15 cellular contexts compared by ENCODE assay signal in the genomic region with DNA sequence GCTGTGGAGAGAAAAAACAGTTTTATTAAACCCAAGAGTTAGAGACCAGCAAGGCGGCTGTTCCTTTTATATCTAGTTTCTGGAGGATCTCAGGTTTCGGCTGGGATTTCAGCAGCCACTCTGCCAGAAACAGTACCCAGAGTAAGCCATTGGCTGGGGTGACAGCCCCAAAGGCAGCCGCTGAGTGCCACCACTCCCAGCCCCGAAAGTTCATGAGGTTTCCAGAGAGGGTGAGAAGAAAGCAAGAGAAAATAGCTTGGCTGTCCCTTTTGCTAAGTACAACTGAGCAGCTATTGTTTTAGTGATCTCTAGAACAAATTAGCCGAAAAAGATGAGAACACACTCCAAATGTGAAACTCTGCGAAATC. TPM values are rescaled to one million over a fixed set of nuclear protein-coding genes. Genes with fewer than 3 reads are reported as not detected.
A peak's percentile ranks its signal among the peaks of the same experiment; 100 is the strongest.
DNase-seq lines count a peak whose midpoint lies in the region; ATAC-seq and TF ChIP-seq lines count a peak whose summit lies in the region.
"Had no signal": no experiment of that assay in that cellular context is flagged by ENCODE, and none has a peak within 500 bp of the region (broad histone marks: within the 10 kb centered on the region; RNA-seq: fewer than 3 reads in every experiment).

No MANE protein-coding gene starts in this region.

- no peaks in the 10 kb centered on the region for H3K36me3 ChIP-seq in ovary

- H3K27me3 ChIP-seq in dorsolateral prefrontal cortex (no peaks in the 10 kb centered on the region), ovary (no peaks in the 10 kb centered on the region)

- DNase-seq in NCI-H2107 treated with DMSO at 0.1 percent for 48 hours (lab: John Stamatoyannopoulos, UW; ENCODE audit: unreplicated experiment): peak; percentile 72
- no peak for DNase-seq in NCI-H2107 (lab: John Stamatoyannopoulos, UW)
- peak in 1 of 10 donors; percentile 46 for DNase-seq in dorsolateral prefrontal cortex
- peak; percentile 73 for DNase-seq in midbrain (lab: John Stamatoyannopoulos, UW)
- peak in 26 of 49 donors; percentile 7 to 69 (median 30) for DNase-seq in substantia nigra (lab: John Stamatoyannopoulos, UW)
- no peak for DNase-seq in ovary
- no peak for DNase-seq in SKM-1 (lab: John Stamatoyannopoulos, UW; ENCODE audit: unreplicated experiment)
- DNase-seq: activated CD4-positive, alpha-beta memory T cell treated with anti-CD3 and anti-CD28 coated beads for 36 hours; amniotic stem cell; CD4-positive, alpha-beta T cell; NCI-H2029; SIG-M5; stimulated activated CD4-positive, alpha-beta T cell treated with anti-CD3 and anti-CD28 coated beads, Interleukin-2, amount 100 ng/mL, for 24 hours had no signal

- no peak for TF ChIP-seq POLR2A in ovary (IDR thresholded peaks at IDR 0.05)

- no peaks in the 10 kb centered on the region for H3K4me1 ChIP-seq in ovary (ENCODE audit: insufficient read depth)

- H3K27ac ChIP-seq in dorsolateral prefrontal cortex: peak overlapping the region; percentile 58 to 99 (median 93)
- H3K27ac ChIP-seq in substantia nigra (ENCODE audit: low read depth, low read length, poor library complexity, severe bottlenecking): peak overlapping the region; percentile 95
- H3K27ac ChIP-seq in ovary: no peak overlapping the region
- H3K27ac ChIP-seq: 22Rv1 had no signal

- no peak for ATAC-seq in HG02870 (IDR thresholded peaks at IDR 0.05; ENCODE audit: unreplicated experiment)

- peak overlapping the region in 57 of 59 donors; percentile 3 to 65 (median 46) for H3K4me3 ChIP-seq in dorsolateral prefrontal cortex
- no peak overlapping the region for H3K4me3 ChIP-seq in ovary

- no peak for TF ChIP-seq EP300 in ovary (IDR thresholded peaks at IDR 0.05)

- 88 to 90% (median 89%) methylated on average over 6 of the region's 6 CpGs for WGBS in ovary, 3 donors

- TF ChIP-seq CTCF in dorsolateral prefrontal cortex (IDR thresholded peaks at IDR 0.05 in 54 of 56, conservative IDR thresholded peaks at IDR 0.05 in 2 of 56; ENCODE audit: low read depth in 1 of 56, partially characterized antibody in 56 of 56) (no peak), ovary (IDR thresholded peaks at IDR 0.05) (no peak)

- no peaks in the 10 kb centered on the region for H3K9me3 ChIP-seq in ovary

- intact Hi-C loops in dorsolateral prefrontal cortex (cut with DNase I) (no loop called here), ovary (cut with DNase I) (no loop called here)

RNA-seq across cellular contexts. Expression of a gene that starts 1.2 kb away (rescaled TPM):
- total RNA-seq in dorsolateral prefrontal cortex (10 to 100 TPM; 11.0 to 58.3 (median 20.8) TPM), ovary (1 to 10 TPM; 1.1 to 4.6 (median 2.9) TPM)
- polyA plus RNA-seq in ovary: 10 to 100 TPM in 1 of 2 donors, 1 to 10 TPM in 1; 3.0 to 16.2 TPM

RNA-seq across cellular contexts. Expression of a gene that starts 7.4 kb away (rescaled TPM):
- total RNA-seq in dorsolateral prefrontal cortex (1 to 10 TPM in 90 of 120 experiments, under 1 TPM in 27, not detected in 3; 0.36 to 4.6 (median 1.6) TPM), ovary (10 to 100 TPM in 1 of 7 donors, 1 to 10 TPM in 4, under 1 TPM in 2; 0.76 to 11.8 (median 1.2) TPM)
- 1 to 10 TPM; 1.2 to 2.1 TPM for polyA plus RNA-seq in ovary

Comparison
In these comparisons a context has a peak if more than half of its experiments do, and no peak if none do; other contexts are left out.
1. DNase-seq: peak in NCI-H2107 treated with DMSO at 0.1 percent for 48 hours (single experiment), midbrain (single experiment) and substantia nigra (26 of 49); none in NCI-H2107 (single experiment), ovary (0 of 5) and SKM-1 (single experiment).
2. H3K27ac ChIP-seq: peak in dorsolateral prefrontal cortex (59 of 59) and substantia nigra (single experiment); none in ovary (0 of 2).